ENCODE assay signal across 9 cellular contexts in the genomic region with DNA sequence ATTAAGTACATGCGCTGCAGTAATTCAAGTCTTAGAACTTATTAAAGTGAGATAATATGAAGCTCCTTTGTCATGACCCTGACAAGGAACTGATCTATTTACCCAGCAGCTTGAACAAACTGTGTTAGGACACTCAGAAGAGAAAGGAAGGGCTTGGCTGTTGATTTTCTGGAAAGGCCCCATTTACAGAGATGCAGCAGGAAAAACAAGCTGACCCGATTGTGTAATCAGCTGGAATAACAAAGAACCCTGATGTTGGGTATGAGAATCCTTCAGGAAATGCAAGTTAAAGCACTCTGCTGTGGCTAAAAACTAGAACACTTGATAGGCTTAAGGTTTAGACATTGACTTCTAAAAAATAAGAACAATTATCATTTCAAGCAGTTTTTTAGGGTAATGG.
A peak's percentile ranks its signal among the peaks of the same experiment; 100 is the strongest.
DNase-seq lines count a peak whose midpoint lies in the region; TF ChIP-seq lines count a peak whose summit lies in the region.
"Had no signal": no experiment of that assay in that cellular context is flagged by ENCODE, and none has a peak within 500 bp of the region (broad histone marks: within the 10 kb centered on the region; RNA-seq: fewer than 3 reads in every experiment).

No MANE protein-coding gene starts in this region.

- peaks cover 65% of the 10 kb centered on the region for H3K27me3 Mint-ChIP-seq in H9 (ENCODE audit: low read depth)

- no peak overlapping the region for H2BK20ac ChIP-seq in H9 (ENCODE audit: low read depth, low read length, poor library complexity, severe bottlenecking)

- DNase-seq in AG20443 (ENCODE audit: low spot score) (peak; percentile 45), NT2/D1 (ENCODE audit: low read depth, low spot score) (peak; percentile 42), fibroblast of gingiva (ENCODE audit: low read depth) (peak; percentile 64), lung microvascular endothelial cell (ENCODE audit: low read depth in 2 of 2) (peak; percentile 51 to 72), erythroblast (lab: John Stamatoyannopoulos, UW) (no peak), NCI-H226 (no peak), H9 (no peak), T-helper 1 cell (no peak)

- no peak overlapping the region for H3K56ac ChIP-seq in H9 (ENCODE audit: insufficient read length, low read depth, low read length)

- TF ChIP-seq POLR2A in erythroblast (IDR thresholded peaks at IDR 0.05; ENCODE audit: low read length): no peak

- H3K18ac ChIP-seq in H9 (ENCODE audit: insufficient read length, low read depth, low read length): no peak overlapping the region

- no peak overlapping the region for H2BK120ac ChIP-seq in H9 (ENCODE audit: low read depth, low read length, poor library complexity, severe bottlenecking)

- H3T11ph ChIP-seq in H9 (ENCODE audit: low read length): no peak overlapping the region

- H2AFZ ChIP-seq in H9 (ENCODE audit: low read length): no peak overlapping the region

- no peak overlapping the region for H2AK5ac ChIP-seq in H9 (ENCODE audit: insufficient read length, low read length)

- no peaks in the 10 kb centered on the region for H3K9me3 Mint-ChIP-seq in H9

- no peak overlapping the region for H3K14ac ChIP-seq in H9 (ENCODE audit: insufficient read depth, low read length)

- H3K4me1 ChIP-seq in NT2/D1 (ENCODE audit: insufficient read depth, insufficient read length) (no peaks in the 10 kb centered on the region), H9 (ENCODE audit: insufficient read depth, low read length) (no peaks in the 10 kb centered on the region)

- no peaks in the 10 kb centered on the region for H3K79me2 ChIP-seq in H9 (ENCODE audit: insufficient read depth, low read length)

- no peak for TF ChIP-seq CTCF in H9 (conservative IDR thresholded peaks at IDR 0.05)

- no CpG with 5 or more reads among the region's 2 CpGs for whole genome bisulfite sequencing in H9 (ENCODE audit: extremely low coverage, insufficient read length, low lambda C conversion rate)

- H3K23ac ChIP-seq in H9 (ENCODE audit: insufficient read length, low read depth, low read length): no peak overlapping the region

- no peak overlapping the region for H3K27ac Mint-ChIP-seq in H9

- no peak overlapping the region for H4K8ac ChIP-seq in H9 (replicated peaks; ENCODE audit: insufficient read length, low read depth, low read length)

- H3K9ac ChIP-seq in NT2/D1 (ENCODE audit: insufficient read length, low read depth) (no peak overlapping the region), H9 (ENCODE audit: extremely low read depth, insufficient read length, low read length) (no peak overlapping the region)

- H3K4ac ChIP-seq in H9 (ENCODE audit: low read depth, low read length): no peak overlapping the region

- no peak overlapping the region for H4K91ac ChIP-seq in H9 (ENCODE audit: insufficient read length, low read depth, low read length)

- no peak overlapping the region for H2BK5ac ChIP-seq in H9 (ENCODE audit: insufficient read length, low read length)

- H3K4me3 ChIP-seq in NT2/D1 (ENCODE audit: insufficient read length, low read depth): no peak overlapping the region
- H3K4me3 ChIP-seq: GM12878 had no signal

- H4K5ac ChIP-seq in H9 (ENCODE audit: insufficient read length, low read depth, low read length): no peak overlapping the region

- no peak overlapping the region for H3K4me2 ChIP-seq in H9 (ENCODE audit: insufficient read depth, insufficient read length, low read length)

- no peaks in the 10 kb centered on the region for H3K36me3 Mint-ChIP-seq in H9 (ENCODE audit: insufficient read depth in 1 of 3, low read depth in 3 of 3)

- H3K79me1 ChIP-seq in H9 (ENCODE audit: insufficient read depth, low read depth, low read length, poor library complexity, severe bottlenecking): no peaks in the 10 kb centered on the region

- no peaks in the 10 kb centered on the region for H3K23me2 ChIP-seq in H9 (ENCODE audit: insufficient read length, low read depth, low read length, poor library complexity, severe bottlenecking)

- H2BK15ac ChIP-seq in H9 (ENCODE audit: low read depth, low read length): no peak overlapping the region

- no peaks in the 10 kb centered on the region for H3K36me3 ChIP-seq in NT2/D1 (ENCODE audit: insufficient read depth, insufficient read length, low read length)

- H3K4me1 Mint-ChIP-seq in H9: peaks cover 7 to 13% of the 10 kb centered on the region in 2 experiments

- no peak overlapping the region for H2BK12ac ChIP-seq in H9 (ENCODE audit: insufficient read length, low read depth, low read length)

- peaks cover 7% of the 10 kb centered on the region for H3K27me3 ChIP-seq in NT2/D1 (ENCODE audit: insufficient read depth, insufficient read length)
- peaks cover 15% of the 10 kb centered on the region; the same call in 1 of the 2 replicates for H3K27me3 ChIP-seq in H9 (ENCODE audit: insufficient read depth, low read length)

- no peak overlapping the region for H3K27ac ChIP-seq in H9 (ENCODE audit: insufficient read length, low read depth, low read length)

- no peak overlapping the region for H3K4me3 Mint-ChIP-seq in H9

- no peaks in the 10 kb centered on the region for H4K20me1 ChIP-seq in H9 (ENCODE audit: control insufficient read depth, insufficient read depth, insufficient read length)

- H3K9me3 ChIP-seq in NT2/D1 (ENCODE audit: insufficient read depth, low read length) (no peaks in the 10 kb centered on the region), H9 (ENCODE audit: control insufficient read depth, low read depth, low read length) (no peaks in the 10 kb centered on the region)

Comparison
In these comparisons a context has a peak if more than half of its experiments do, and no peak if none do; other contexts are left out.
1. DNase-seq: peak in AG20443 (single experiment), NT2/D1 (single experiment), fibroblast of gingiva (single experiment) and lung microvascular endothelial cell (2 of 2); none in erythroblast (0 of 2), NCI-H226 (single experiment), H9 (single experiment) and T-helper 1 cell (0 of 5).